ENCODE assay signal across 22 cellular contexts in the genomic region with DNA sequence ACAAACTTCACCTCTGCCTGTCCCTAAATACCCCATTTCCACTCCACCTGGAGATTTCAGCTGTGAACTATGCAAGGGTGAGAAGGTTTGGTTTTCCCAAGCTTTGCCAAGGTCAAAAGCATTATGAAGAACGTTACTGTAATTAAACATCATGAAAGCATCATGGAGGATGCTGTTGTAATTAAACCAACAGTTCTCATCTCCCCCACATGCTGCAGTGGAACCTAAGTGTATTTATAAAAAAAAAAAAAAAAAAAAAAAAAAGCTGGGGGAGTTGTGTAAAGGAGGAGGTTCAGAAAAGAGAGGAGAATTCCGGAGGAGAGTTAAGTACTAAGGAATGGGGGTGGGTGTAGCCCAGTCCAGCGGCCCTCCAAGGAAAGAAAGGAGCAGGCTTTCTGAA.
DNase-seq lines count a peak whose midpoint lies in the region; FAIRE-seq and TF ChIP-seq lines count a peak whose summit lies in the region.
"Had no signal": no experiment of that assay in that cellular context is flagged by ENCODE, and none has a peak within 500 bp of the region (broad histone marks: within the 10 kb centered on the region; RNA-seq: fewer than 3 reads in every experiment).

No MANE protein-coding gene starts in this region.

- peak overlapping the region; percentile 56 for H4K91ac ChIP-seq in mesenchymal stem cell (ENCODE audit: low read length)
- H4K91ac ChIP-seq in trophoblast cell (ENCODE audit: low read depth, low read length) = no peak overlapping the region

- H3K4me1 ChIP-seq in astrocyte (ENCODE audit: insufficient read depth, low read length) (peaks cover 5% of the 10 kb centered on the region), mesenchymal stem cell (ENCODE audit: control insufficient read depth, insufficient read depth, low read depth, low read length) (no peaks in the 10 kb centered on the region), trophoblast cell (ENCODE audit: control insufficient read depth in 1 of 2, insufficient read depth in 2 of 2, low read length in 2 of 2) (peaks cover 10 to 12% of the 10 kb centered on the region in 2 experiments)
- H3K4me1 ChIP-seq: SJCRH30 had no signal

- H3K4me3 Mint-ChIP-seq in astrocyte (ENCODE audit: unreplicated experiment) = no peak overlapping the region
- H3K4me3 Mint-ChIP-seq: B cell; CD8-positive, alpha-beta memory T cell; H9; HFFc6 had no signal

- peaks cover 2% of the 10 kb centered on the region for H3K9me3 Mint-ChIP-seq in astrocyte (ENCODE audit: unreplicated experiment)
- H3K9me3 Mint-ChIP-seq: CD8-positive, alpha-beta memory T cell; HFFc6 had no signal

- no peak overlapping the region for H3K4me3 ChIP-seq in astrocyte (ENCODE audit: insufficient read depth, low read depth, low read length)
- H3K4me3 ChIP-seq in mesenchymal stem cell (ENCODE audit: insufficient read depth in 1 of 2, low read depth in 1 of 2, low read length in 2 of 2) = no peak overlapping the region
- H3K4me3 ChIP-seq in trophoblast cell (ENCODE audit: low read depth, low read length) = no peak overlapping the region
- H3K4me3 ChIP-seq: PC-9, SJCRH30 had no signal

- peak overlapping the region; percentile 43 for H3K27ac Mint-ChIP-seq in astrocyte (ENCODE audit: unreplicated experiment)
- H3K27ac Mint-ChIP-seq: B cell, HFFc6 had no signal

- no peaks in the 10 kb centered on the region for H3K36me3 Mint-ChIP-seq in astrocyte (ENCODE audit: low read depth, unreplicated experiment)

- FAIRE-seq in astrocyte (lab: Jason Lieb, UNC) = no peak
- FAIRE-seq in endometrium (lab: Jason Lieb, UNC) = peak; percentile 93

- H4K20me1 ChIP-seq in astrocyte (ENCODE audit: insufficient read depth, low read length) = no peaks in the 10 kb centered on the region

- no peak overlapping the region for H2AK5ac ChIP-seq in mesenchymal stem cell (ENCODE audit: low read length, severe bottlenecking)
- H2AK5ac ChIP-seq in trophoblast cell (ENCODE audit: low read length) = no peak overlapping the region

- TF ChIP-seq CTCF in astrocyte (IDR thresholded peaks at IDR 0.05; ENCODE audit: insufficient read depth, low read depth, low read length) = no peak

- H3K18ac ChIP-seq in mesenchymal stem cell (ENCODE audit: low read depth in 1 of 2, low read length in 2 of 2) (peak overlapping the region in 1 of 2 experiments; percentile 72), trophoblast cell (ENCODE audit: low read length) (no peak overlapping the region)

- H3K79me2 ChIP-seq in astrocyte (ENCODE audit: insufficient read depth, low read length) = no peaks in the 10 kb centered on the region
- H3K79me2 ChIP-seq in trophoblast cell (ENCODE audit: control insufficient read depth, insufficient read depth, low read length, poor library complexity) = no peaks in the 10 kb centered on the region

- H3K79me1 ChIP-seq in mesenchymal stem cell (replicated peaks; ENCODE audit: low read length, poor library complexity, severe bottlenecking) (no peaks in the 10 kb centered on the region), trophoblast cell (ENCODE audit: low read length) (peaks cover 6% of the 10 kb centered on the region)

- no peak overlapping the region for H2BK5ac ChIP-seq in mesenchymal stem cell (ENCODE audit: low read depth, low read length, poor library complexity, severe bottlenecking)
- no peak overlapping the region for H2BK5ac ChIP-seq in trophoblast cell (ENCODE audit: low read depth, low read length, poor library complexity)

- no peaks in the 10 kb centered on the region for H3K36me3 ChIP-seq in astrocyte (ENCODE audit: insufficient read depth, low read length)
- no peaks in the 10 kb centered on the region for H3K36me3 ChIP-seq in mesenchymal stem cell (ENCODE audit: control insufficient read depth in 1 of 2, insufficient read depth in 2 of 2, low read depth in 1 of 2, low read length in 2 of 2)
- no peaks in the 10 kb centered on the region for H3K36me3 ChIP-seq in trophoblast cell (ENCODE audit: control insufficient read depth in 1 of 2, insufficient read depth in 2 of 2, low read length in 2 of 2)
- H3K36me3 ChIP-seq: SJCRH30 had no signal

- H3K27me3 ChIP-seq in astrocyte (ENCODE audit: insufficient read depth, low read length) (no peaks in the 10 kb centered on the region), mesenchymal stem cell (ENCODE audit: control insufficient read depth in 1 of 2, insufficient read depth in 1 of 2, low read length in 2 of 2) (no peaks in the 10 kb centered on the region), trophoblast cell (ENCODE audit: insufficient read depth, low read length) (no peaks in the 10 kb centered on the region)
- H3K27me3 ChIP-seq: SJCRH30 had no signal

- H3K14ac ChIP-seq in mesenchymal stem cell (ENCODE audit: low read length in 2 of 2) (no peak overlapping the region), trophoblast cell (ENCODE audit: low read length) (no peak overlapping the region)

- H3K4me1 Mint-ChIP-seq in astrocyte (ENCODE audit: low read depth, unreplicated experiment) = peaks cover 19% of the 10 kb centered on the region
- H3K4me1 Mint-ChIP-seq: CD8-positive, alpha-beta memory T cell had no signal

- H4K8ac ChIP-seq in mesenchymal stem cell (ENCODE audit: low read length) = no peak overlapping the region
- no peak overlapping the region for H4K8ac ChIP-seq in trophoblast cell (ENCODE audit: low read depth, low read length)

- H3K9ac ChIP-seq in astrocyte (ENCODE audit: low read length) (no peak overlapping the region), mesenchymal stem cell (ENCODE audit: low read length) (no peak overlapping the region), trophoblast cell (ENCODE audit: low read length) (no peak overlapping the region)
- H3K9ac ChIP-seq: KMS-11 had no signal

- H4K12ac ChIP-seq in trophoblast cell (ENCODE audit: low read depth, low read length) = no peak overlapping the region

- no peak for DNase-seq in astrocyte (ENCODE audit: low read depth)
- peak; percentile 57 for DNase-seq in mesenchymal stem cell
- no peak for DNase-seq in trophoblast cell
- no peak for DNase-seq in A172 (ENCODE audit: low spot score)
- DNase-seq in activated CD8-positive, alpha-beta memory T cell treated with anti-CD3 and anti-CD28 coated beads, Interleukin-2, amount 50 U/mL, for 4 hours = no peak
- DNase-seq in stimulated activated CD4-positive, alpha-beta T cell treated with anti-CD3 and anti-CD28 coated beads, Interleukin-2, amount 100 ng/mL, for 24 hours = no peak
- DNase-seq: CD8-positive, alpha-beta memory T cell; DMS153; H9; NCI-H1048; NCI-H1417; NCI-H1694; NCI-H2081; NCI-H2227 treated with DMSO at 0.1 percent for 48 hours; NCI-H526 treated with DMSO at 0.1 percent for 48 hours; PC-9; SJCRH30 had no signal

- H3K23ac ChIP-seq in mesenchymal stem cell (ENCODE audit: low read length in 2 of 2) (no peak overlapping the region), trophoblast cell (ENCODE audit: low read length) (no peak overlapping the region)

- H2BK120ac ChIP-seq in mesenchymal stem cell (ENCODE audit: low read depth, low read length) (peak overlapping the region; percentile 35), trophoblast cell (ENCODE audit: insufficient read depth, low read length, poor library complexity) (no peak overlapping the region)

- H2BK12ac ChIP-seq in mesenchymal stem cell (ENCODE audit: low read length in 2 of 2) = peak overlapping the region in 1 of 2 experiments; percentile 43
- peak overlapping the region; percentile 19 for H2BK12ac ChIP-seq in trophoblast cell (ENCODE audit: low read length)

- H3K4ac ChIP-seq in mesenchymal stem cell (ENCODE audit: low read depth in 1 of 2, low read length in 2 of 2) (no peak overlapping the region), trophoblast cell (ENCODE audit: low read depth, low read length) (no peak overlapping the region)

- WGBS in mesenchymal stem cell = 78% methylated on average over 2 of the region's 3 CpGs
- no CpG with 5 or more reads among the region's 3 CpGs for WGBS in trophoblast cell (ENCODE audit: extremely low coverage, insufficient coverage, insufficient read length)

- peak overlapping the region; percentile 45 for H3K27ac ChIP-seq in astrocyte (ENCODE audit: low read depth, low read length)
- no peak overlapping the region for H3K27ac ChIP-seq in mesenchymal stem cell (ENCODE audit: low read length, poor library complexity, severe bottlenecking)
- H3K27ac ChIP-seq in trophoblast cell (ENCODE audit: low read depth, low read length) = no peak overlapping the region
- H3K27ac ChIP-seq: C4-2B, KMS-11, PC-9, SJCRH30 had no signal

- H3K9me3 ChIP-seq in astrocyte (ENCODE audit: insufficient read depth, low read depth, low read length) (no peaks in the 10 kb centered on the region), mesenchymal stem cell (ENCODE audit: control insufficient read depth, low read length) (peaks cover 2% of the 10 kb centered on the region), trophoblast cell (ENCODE audit: insufficient read depth, low read depth, low read length) (no peaks in the 10 kb centered on the region)
- H3K9me3 ChIP-seq: SJCRH30 had no signal

- H2BK15ac ChIP-seq in mesenchymal stem cell (ENCODE audit: low read depth, poor library complexity, severe bottlenecking) = no peak overlapping the region

- H3K4me2 ChIP-seq in astrocyte (ENCODE audit: low read length) (peak overlapping the region; percentile 44), mesenchymal stem cell (ENCODE audit: low read length, poor library complexity, severe bottlenecking) (no peak overlapping the region), trophoblast cell (ENCODE audit: low read length) (no peak overlapping the region)
- H3K4me2 ChIP-seq: KMS-11, PC-9 had no signal

- H2AFZ ChIP-seq in astrocyte (ENCODE audit: low read depth, low read length) (no peak overlapping the region), mesenchymal stem cell (ENCODE audit: low read depth, low read length) (no peak overlapping the region), trophoblast cell (ENCODE audit: insufficient read depth, low read length, poor library complexity) (no peak overlapping the region)
- H2AFZ ChIP-seq: PC-9 had no signal

- no peaks in the 10 kb centered on the region for H3K27me3 Mint-ChIP-seq in astrocyte (ENCODE audit: low read depth, unreplicated experiment)
- H3K27me3 Mint-ChIP-seq: B cell had no signal
